8 cellular contexts compared by ENCODE assay signal in the genomic region with DNA sequence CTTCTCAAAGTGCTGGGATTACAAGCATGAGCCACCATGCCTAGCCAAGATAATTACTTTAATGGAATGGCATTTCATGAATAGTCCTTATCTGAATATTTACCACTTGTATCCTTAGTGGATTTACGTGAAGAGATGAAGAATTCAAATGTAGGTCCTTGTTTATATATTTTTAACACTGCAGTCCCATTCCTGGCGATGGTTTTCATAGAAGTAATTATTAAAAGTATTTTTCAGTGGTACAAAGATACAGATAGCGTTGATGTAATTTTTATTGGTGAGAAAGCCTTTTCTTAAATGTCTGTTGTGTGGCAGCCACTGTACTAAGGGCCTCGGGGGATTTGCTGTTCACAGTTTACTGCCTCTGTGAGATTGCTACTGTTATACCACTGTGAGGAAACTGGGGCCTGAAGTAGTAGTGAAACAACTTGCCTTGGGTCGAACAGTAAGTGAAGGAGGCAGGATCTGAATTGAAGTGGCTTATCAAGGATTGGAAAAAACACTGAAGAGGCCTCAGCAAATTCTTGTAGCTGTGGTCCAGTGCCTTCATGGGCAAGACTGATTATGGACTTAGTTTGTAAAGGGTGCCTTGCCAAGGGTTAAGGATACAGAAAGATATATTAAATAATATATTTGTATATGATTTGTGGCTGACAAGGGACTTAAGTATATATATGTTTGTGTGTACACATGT.
DNase-seq lines count a peak whose midpoint lies in the region; ATAC-seq and TF ChIP-seq lines count a peak whose summit lies in the region.

No MANE protein-coding gene starts in this region.

- H3K27me3 Mint-ChIP-seq in type B pancreatic cell = no peaks in the 10 kb centered on the region

- no peak for TF ChIP-seq CTCF in type B pancreatic cell (conservative IDR thresholded peaks at IDR 0.05)

- H3K4me3 Mint-ChIP-seq in type B pancreatic cell = no peak overlapping the region

- ATAC-seq in GM19035 (IDR thresholded peaks at IDR 0.05; ENCODE audit: unreplicated experiment) (peak; percentile 62), HG02759 (IDR thresholded peaks at IDR 0.05; ENCODE audit: unreplicated experiment) (peak; percentile 72), HG03521 (IDR thresholded peaks at IDR 0.05; ENCODE audit: unreplicated experiment) (peak; percentile 56)

- H3K4me1 Mint-ChIP-seq in type B pancreatic cell (ENCODE audit: unreplicated experiment) = peaks cover 5% of the 10 kb centered on the region

- DNase-seq in renal cortical epithelial cell (ENCODE audit: low read depth) = peak; percentile 38
- DNase-seq in stimulated activated CD4-positive, alpha-beta T cell treated with anti-CD3 and anti-CD28 coated beads, Interleukin-4, amount 100 ng/mL, for 24 hours = no peak
- no peak for DNase-seq in type B pancreatic cell (ENCODE audit: extremely low spot score, unreplicated experiment)
- no peak for DNase-seq in dermis blood vessel endothelial cell
- no peak for DNase-seq in medulla oblongata (ENCODE audit: extremely low spot score)

- no peak overlapping the region for H3K27ac Mint-ChIP-seq in type B pancreatic cell

- peaks cover 12% of the 10 kb centered on the region for H3K36me3 Mint-ChIP-seq in type B pancreatic cell

- no peaks in the 10 kb centered on the region for H3K9me3 Mint-ChIP-seq in type B pancreatic cell
